In the genomic region with DNA sequence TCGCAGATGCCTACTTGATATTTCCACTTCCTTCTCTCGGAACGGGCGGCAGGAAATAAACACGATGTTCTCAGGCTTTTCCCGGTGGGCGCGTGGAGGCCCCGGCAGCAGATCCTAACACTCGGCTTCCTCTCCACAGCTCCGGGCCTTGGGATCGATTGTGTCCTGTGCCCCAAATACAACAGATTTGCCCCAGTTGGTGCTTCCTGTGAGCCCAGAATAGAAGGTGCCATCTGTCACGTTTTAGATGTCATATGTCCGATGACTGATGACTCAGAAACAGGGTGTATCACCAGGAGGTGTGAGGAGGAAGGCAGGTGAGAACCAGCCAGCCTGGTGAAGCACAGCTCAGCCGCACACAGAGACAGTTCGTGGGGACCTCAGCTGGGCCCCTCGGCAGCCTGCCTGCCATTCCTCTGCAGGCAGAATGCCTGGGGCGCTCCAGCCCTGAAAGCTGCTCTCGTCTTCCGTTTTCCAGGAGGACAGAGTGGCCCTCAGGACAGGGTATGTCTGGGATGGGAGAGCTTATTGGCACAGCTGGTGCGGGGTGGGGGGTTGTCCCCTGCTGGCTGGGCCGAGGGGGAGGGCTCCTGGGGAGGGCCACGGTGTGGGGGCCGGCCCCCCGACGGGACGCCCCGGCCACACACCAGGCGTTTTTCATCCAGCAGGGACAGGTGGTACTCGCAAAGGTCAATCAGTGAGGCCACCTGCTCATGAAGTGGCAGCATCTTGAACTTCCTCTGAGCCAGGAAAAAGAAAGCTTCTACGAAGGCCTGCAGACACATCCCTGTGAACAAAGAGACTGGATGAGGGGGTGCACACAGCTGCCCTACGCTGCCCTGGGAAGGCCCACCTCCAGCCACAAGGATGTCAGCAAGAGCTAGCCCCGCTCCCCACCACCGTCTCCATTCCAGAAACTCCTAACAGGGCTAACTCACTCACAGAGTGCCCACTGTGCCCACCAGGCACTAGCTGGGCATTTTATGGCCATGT, we compare ENCODE assay signal across 21 cellular contexts.
DNase-seq lines count a peak whose midpoint lies in the region; ATAC-seq and TF ChIP-seq lines count a peak whose summit lies in the region.
"Had no signal": no experiment of that assay in that cellular context is flagged by ENCODE, and none has a peak within 500 bp of the region (broad histone marks: within the 10 kb centered on the region; RNA-seq: fewer than 3 reads in every experiment).

No MANE protein-coding gene starts in this region.

- no peaks in the 10 kb centered on the region for H3K9me3 Mint-ChIP-seq in naive thymus-derived CD4-positive, alpha-beta T cell
- H3K9me3 Mint-ChIP-seq: activated naive CD4-positive, alpha-beta T cell treated with anti-CD3 and anti-CD28 coated beads for 36 hours; nephron progenitor cell; T-helper 1 cell treated with Interleukin-12 subunit alpha and Interleukin-12 subunit beta and Interleukin-4 antibody, amounts not matched to agents 30 μg/mL and 1 μg/mL, for 36 hours had no signal

- H3K9me3 ChIP-seq in naive thymus-derived CD4-positive, alpha-beta T cell (ENCODE audit: control insufficient read depth in 2 of 3, low read length in 3 of 3), result no peaks in the 10 kb centered on the region
- H3K9me3 ChIP-seq in left lung, result no peaks in the 10 kb centered on the region
- H3K9me3 ChIP-seq: A549, HAP-1, MG63, suprapubic skin had no signal

- TF ChIP-seq CTCF in left lung (IDR thresholded peaks at IDR 0.05), result no peak

- H3K4me1 Mint-ChIP-seq in naive thymus-derived CD4-positive, alpha-beta T cell, result no peaks in the 10 kb centered on the region

- no peaks in the 10 kb centered on the region for H3K4me1 ChIP-seq in naive thymus-derived CD4-positive, alpha-beta T cell (ENCODE audit: control insufficient read depth in 2 of 2, insufficient read depth in 2 of 2, low read length in 2 of 2)
- no peaks in the 10 kb centered on the region for H3K4me1 ChIP-seq in left lung
- H3K4me1 ChIP-seq: A549, suprapubic skin had no signal

- no peak overlapping the region for H3K27ac Mint-ChIP-seq in naive thymus-derived CD4-positive, alpha-beta T cell
- H3K27ac Mint-ChIP-seq: activated naive CD4-positive, alpha-beta T cell treated with anti-CD3 and anti-CD28 coated beads for 36 hours; nephron progenitor cell; T-helper 1 cell treated with Interleukin-12 subunit alpha and Interleukin-12 subunit beta and Interleukin-4 antibody, amounts not matched to agents 30 μg/mL and 1 μg/mL, for 36 hours had no signal

- no peak overlapping the region for H3K4me3 Mint-ChIP-seq in naive thymus-derived CD4-positive, alpha-beta T cell
- H3K4me3 Mint-ChIP-seq: activated naive CD4-positive, alpha-beta T cell treated with anti-CD3 and anti-CD28 coated beads for 36 hours; nephron progenitor cell; T-helper 1 cell treated with Interleukin-12 subunit alpha and Interleukin-12 subunit beta and Interleukin-4 antibody, amounts not matched to agents 30 μg/mL and 1 μg/mL, for 36 hours had no signal

- CTCF ChIA-PET in naive thymus-derived CD4-positive, alpha-beta T cell (lab: Charles Lee), result no interaction called here

- intact Hi-C loops in posterior vena cava (cut with DNase I) (no loop called here), left lung (cut with DNase I) (no loop called here)
- intact Hi-C loops in naive thymus-derived CD4-positive, alpha-beta T cell (cut with micrococcal nuclease), result no loop called here

- peak; percentile 12 for DNase-seq in activated CD4-positive, CD25-positive, alpha-beta regulatory T cell treated with anti-CD3 and anti-CD28 coated beads, Interleukin-2, amount 50 U/mL, for 72 hours
- DNase-seq in activated CD4-positive, CD25-positive, alpha-beta regulatory T cell (lab: John Stamatoyannopoulos, UW), result no peak
- peak; percentile 77 for DNase-seq in NCI-H524 treated with DMSO at 0.1 percent for 48 hours (lab: John Stamatoyannopoulos, UW)
- peak; percentile 89 for DNase-seq in cerebellum (ENCODE audit: low spot score)
- DNase-seq in posterior vena cava (ENCODE audit: low spot score), result peak; percentile 58
- no peak for DNase-seq in naive thymus-derived CD4-positive, alpha-beta T cell
- no peak for DNase-seq in foreskin melanocyte
- DNase-seq in left lung, result no peak
- DNase-seq: activated CD4-positive, alpha-beta T cell treated with anti-CD3 and anti-CD28 coated beads, Interleukin-2, amount 50 U/mL, for 48 hours; activated naive CD4-positive, alpha-beta T cell treated with anti-CD3 and anti-CD28 coated beads for 36 hours; Calu3; erythroblast; MG63; NCI-H2227 treated with DMSO at 0.1 percent for 48 hours; nephron progenitor cell; small intestine had no signal

- no peak overlapping the region for H3K27ac ChIP-seq in naive thymus-derived CD4-positive, alpha-beta T cell (ENCODE audit: low read depth, low read length)
- H3K27ac ChIP-seq in left lung, result no peak overlapping the region
- H3K27ac ChIP-seq: A549, cardiac muscle cell, suprapubic skin had no signal

- ATAC-seq in naive thymus-derived CD4-positive, alpha-beta T cell, result no peak
- no peak for ATAC-seq in left lung
- ATAC-seq: A549 had no signal

- no peaks in the 10 kb centered on the region for H3K27me3 ChIP-seq in naive thymus-derived CD4-positive, alpha-beta T cell (ENCODE audit: control insufficient read depth in 2 of 2, insufficient read depth in 2 of 2, low read length in 2 of 2)
- H3K27me3 ChIP-seq in left lung, result no peaks in the 10 kb centered on the region
- H3K27me3 ChIP-seq: cardiac muscle cell, MG63, suprapubic skin had no signal

- POLR2A ChIA-PET in naive thymus-derived CD4-positive, alpha-beta T cell (lab: Charles Lee), result no interaction called here

- no peak overlapping the region for H3K4me3 ChIP-seq in naive thymus-derived CD4-positive, alpha-beta T cell (ENCODE audit: low read length)
- no peak overlapping the region for H3K4me3 ChIP-seq in left lung
- H3K4me3 ChIP-seq: A549, cardiac muscle cell, HAP-1, MG63, suprapubic skin had no signal

- H3K27me3 Mint-ChIP-seq in naive thymus-derived CD4-positive, alpha-beta T cell, result no peaks in the 10 kb centered on the region

- no peaks in the 10 kb centered on the region for H3K36me3 Mint-ChIP-seq in naive thymus-derived CD4-positive, alpha-beta T cell

- H3K36me3 ChIP-seq in naive thymus-derived CD4-positive, alpha-beta T cell (ENCODE audit: control insufficient read depth in 2 of 3, insufficient read depth in 3 of 3, low read length in 3 of 3), result no peaks in the 10 kb centered on the region
- no peaks in the 10 kb centered on the region for H3K36me3 ChIP-seq in left lung
- H3K36me3 ChIP-seq: cardiac muscle cell, HAP-1, MG63, suprapubic skin had no signal

Comparison
In these comparisons a context has a peak if more than half of its experiments do, and no peak if none do; other contexts are left out.
1. DNase-seq: peak in activated CD4-positive, CD25-positive, alpha-beta regulatory T cell treated with anti-CD3 and anti-CD28 coated beads, Interleukin-2, amount 50 U/mL, for 72 hours (single experiment), NCI-H524 treated with DMSO at 0.1 percent for 48 hours (single experiment), cerebellum (single experiment) and posterior vena cava (single experiment); none in activated CD4-positive, CD25-positive, alpha-beta regulatory T cell (0 of 4), naive thymus-derived CD4-positive, alpha-beta T cell (0 of 9), foreskin melanocyte (single experiment) and left lung (0 of 2).